Comparison of ENCODE assay signal across 21 cellular contexts in genomic region chr9:107007981-107008380, GRCh38.
DNase-seq lines count a peak whose midpoint lies in the region; ATAC-seq and TF ChIP-seq lines count a peak whose summit lies in the region.
"Had no signal": no experiment of that assay in that cellular context is flagged by ENCODE, and none has a peak within 500 bp of the region (broad histone marks: within the 10 kb centered on the region; RNA-seq: fewer than 3 reads in every experiment).

No MANE protein-coding gene starts in this region.

- peak; percentile 75 for DNase-seq in A673 (ENCODE audit: low spot score)
- DNase-seq in GM23338 (ENCODE audit: low spot score), result no peak
- peak; percentile 95 for DNase-seq in NCI-H82 treated with DMSO at 0.1 percent for 48 hours (lab: John Stamatoyannopoulos, UW; ENCODE audit: unreplicated experiment)
- no peak for DNase-seq in nephron progenitor cell
- no peak for DNase-seq in adrenal gland
- DNase-seq in effector CD8-positive, alpha-beta T cell (lab: John Stamatoyannopoulos, UW), result no peak
- DNase-seq: 8988T; AML-193; CD8-positive, alpha-beta T cell; EL; HCEC 1CT; MV-4-11; NCI-H1694; NCI-H2081 treated with DMSO at 0.1 percent for 48 hours; NCI-H2171 treated with DMSO at 0.1 percent for 48 hours; NCI-H526 treated with DMSO at 0.1 percent for 48 hours had no signal

- TF ChIP-seq POLR2A in adrenal gland (IDR thresholded peaks at IDR 0.05), result no peak

- H3K27ac ChIP-seq in A673 (ENCODE audit: low read depth, low read length, poor library complexity, severe bottlenecking) (peak overlapping the region; percentile 50), GM23338 (ENCODE audit: low read depth) (no peak overlapping the region), adrenal gland (no peak overlapping the region)
- H3K27ac ChIP-seq: SJSA1 had no signal

- intact Hi-C loops in A673 (cut with micrococcal nuclease; ENCODE audit: unreplicated experiment), result loop anchor here (5.0 kb wide), 1 partner anchor 146 kb away; the partner anchor contains the start of gene ZNF462
- intact Hi-C loops in adrenal gland (cut with DNase I), result no loop called here

- H4K20me1 ChIP-seq in GM23338 (replicated peaks; ENCODE audit: insufficient read depth), result peaks cover 17% of the 10 kb centered on the region

- peaks cover 28% of the 10 kb centered on the region for H3K79me2 ChIP-seq in GM23338 (replicated peaks; ENCODE audit: insufficient read depth)

- H3K27ac Mint-ChIP-seq in GM23338, result peak overlapping the region; percentile 67
- peak overlapping the region; percentile 54 for H3K27ac Mint-ChIP-seq in nephron progenitor cell
- H3K27ac Mint-ChIP-seq: CD8-positive, alpha-beta T cell; IgD-negative memory B cell had no signal

- H2AFZ ChIP-seq in GM23338, result no peak overlapping the region

- H3K9me3 Mint-ChIP-seq in GM23338 (no peaks in the 10 kb centered on the region), nephron progenitor cell (peaks cover 16% of the 10 kb centered on the region)
- H3K9me3 Mint-ChIP-seq: CD8-positive, alpha-beta T cell had no signal

- 0 out of 2 replicates have a peak, but pooled peaks cover 3% of the 10 kb centered on the region for H3F3A ChIP-seq in GM23338 (replicated peaks; ENCODE audit: low read depth)

- no TSS peak for BruUV-seq in A673 (replicated peaks; lab: Mats Ljungman, UMichigan)

- H3K9me3 ChIP-seq in A673 (ENCODE audit: low read depth, low read length, poor library complexity, severe bottlenecking) (no peaks in the 10 kb centered on the region), adrenal gland (replicated peaks in 1 of 3) (no peaks in the 10 kb centered on the region)
- H3K9me3 ChIP-seq: SJSA1 had no signal

- CTCF ChIA-PET in A673 (lab: Charles Lee), result no interaction called here

- no peak overlapping the region for H3K4me3 Mint-ChIP-seq in GM23338
- H3K4me3 Mint-ChIP-seq in nephron progenitor cell, result no peak overlapping the region
- H3K4me3 Mint-ChIP-seq: CD8-positive, alpha-beta T cell; IgD-negative memory B cell had no signal

- no peak for ATAC-seq in GM23338
- no peak for ATAC-seq in HG03520 (IDR thresholded peaks at IDR 0.05; ENCODE audit: unreplicated experiment)
- ATAC-seq in GM18870 (IDR thresholded peaks at IDR 0.05; ENCODE audit: unreplicated experiment), result no peak
- ATAC-seq: CD8-positive, alpha-beta T cell; Panc1 had no signal

- H3K27me3 ChIP-seq in A673 (replicated peaks; ENCODE audit: insufficient read depth, low read depth, low read length, poor library complexity) (no peaks in the 10 kb centered on the region), GM23338 (ENCODE audit: insufficient read depth) (no peaks in the 10 kb centered on the region), adrenal gland (no peaks in the 10 kb centered on the region)
- H3K27me3 ChIP-seq: SJSA1 had no signal

- WGBS in adrenal gland, 4 donors, result 95 to 100% (median 97%) methylated on average over 3 of the region's 3 CpGs

- H3K36me3 ChIP-seq in A673 (ENCODE audit: insufficient read depth, low read length, poor library complexity, severe bottlenecking) (no peaks in the 10 kb centered on the region), GM23338 (ENCODE audit: insufficient read depth) (peaks cover 30% of the 10 kb centered on the region), adrenal gland (replicated peaks in 1 of 2) (peaks cover 0 to 30% of the 10 kb centered on the region in 2 donors)

- TF ChIP-seq CTCF in A673 (conservative IDR thresholded peaks at IDR 0.05; ENCODE audit: low read depth, low read length), result no peak
- TF ChIP-seq CTCF in GM23338 (conservative IDR thresholded peaks at IDR 0.05; ENCODE audit: low read depth in 2 of 2), result no peak
- no peak for TF ChIP-seq CTCF in nephron progenitor cell (IDR thresholded peaks at IDR 0.05)
- no peak for TF ChIP-seq CTCF in adrenal gland (IDR thresholded peaks at IDR 0.05)

- H3K4me1 Mint-ChIP-seq in GM23338 (peaks cover 29% of the 10 kb centered on the region), nephron progenitor cell (peaks cover 5% of the 10 kb centered on the region)
- H3K4me1 Mint-ChIP-seq: IgD-negative memory B cell had no signal

- H3K4me3 ChIP-seq in A673 (ENCODE audit: low read depth, low read length, poor library complexity, severe bottlenecking), result no peak overlapping the region
- no peak overlapping the region for H3K4me3 ChIP-seq in GM23338
- H3K4me3 ChIP-seq in adrenal gland, result no peak overlapping the region
- H3K4me3 ChIP-seq: SJSA1 had no signal

- POLR2A ChIA-PET in A673 (lab: Charles Lee; ENCODE audit: low non-redundant PET), result no interaction called here

- no peak overlapping the region for H3K4me2 ChIP-seq in GM23338

- H3K36me3 Mint-ChIP-seq in GM23338 (ENCODE audit: low read depth), result peaks cover 84% of the 10 kb centered on the region
- peaks cover 99% of the 10 kb centered on the region for H3K36me3 Mint-ChIP-seq in nephron progenitor cell (ENCODE audit: low read depth)
- H3K36me3 Mint-ChIP-seq: CD8-positive, alpha-beta T cell had no signal

- 0 out of 2 replicates have a peak, but pooled peaks cover 2% of the 10 kb centered on the region for H3K9me2 ChIP-seq in GM23338 (ENCODE audit: insufficient read depth)

- H3K27me3 Mint-ChIP-seq in GM23338 (ENCODE audit: insufficient read depth, low read depth, poor library complexity) (no peaks in the 10 kb centered on the region), nephron progenitor cell (ENCODE audit: low read depth, poor library complexity) (no peaks in the 10 kb centered on the region)

- H3K4me1 ChIP-seq in A673 (ENCODE audit: insufficient read depth, low read length, poor library complexity, severe bottlenecking) (peaks cover 20% of the 10 kb centered on the region), GM23338 (ENCODE audit: insufficient read depth) (peaks cover 15% of the 10 kb centered on the region), adrenal gland (replicated peaks in 1 of 2) (peaks cover 0 to 3% of the 10 kb centered on the region in 2 donors)
- H3K4me1 ChIP-seq: SJSA1 had no signal

TF ChIP-seq in GM23338, 12 proteins besides CTCF, POLR2A, EP300 and RAD21:
- no peak for TF ChIP-seq NANOG (IDR thresholded peaks at IDR 0.05; ENCODE audit: borderline replicate concordance)
- TF ChIP-seq STAT1 (IDR thresholded peaks at IDR 0.05; ENCODE audit: unreplicated experiment), result no peak
- TF ChIP-seq EZH2 (IDR thresholded peaks at IDR 0.05; ENCODE audit: low read depth, unreplicated experiment), result no peak
- no peak for TF ChIP-seq ETS1 (IDR thresholded peaks at IDR 0.05)
TF ChIP-seq in GM23338: peak in this region for 0.

Comparison
In these comparisons a context has a peak if more than half of its experiments do, and no peak if none do; other contexts are left out.
1. DNase-seq: peak in A673 (single experiment) and NCI-H82 treated with DMSO at 0.1 percent for 48 hours (single experiment); none in GM23338 (single experiment), nephron progenitor cell (single experiment), adrenal gland (0 of 7) and effector CD8-positive, alpha-beta T cell (single experiment).